Comparison of ENCODE assay signal across 1 cellular context in the genomic region with DNA sequence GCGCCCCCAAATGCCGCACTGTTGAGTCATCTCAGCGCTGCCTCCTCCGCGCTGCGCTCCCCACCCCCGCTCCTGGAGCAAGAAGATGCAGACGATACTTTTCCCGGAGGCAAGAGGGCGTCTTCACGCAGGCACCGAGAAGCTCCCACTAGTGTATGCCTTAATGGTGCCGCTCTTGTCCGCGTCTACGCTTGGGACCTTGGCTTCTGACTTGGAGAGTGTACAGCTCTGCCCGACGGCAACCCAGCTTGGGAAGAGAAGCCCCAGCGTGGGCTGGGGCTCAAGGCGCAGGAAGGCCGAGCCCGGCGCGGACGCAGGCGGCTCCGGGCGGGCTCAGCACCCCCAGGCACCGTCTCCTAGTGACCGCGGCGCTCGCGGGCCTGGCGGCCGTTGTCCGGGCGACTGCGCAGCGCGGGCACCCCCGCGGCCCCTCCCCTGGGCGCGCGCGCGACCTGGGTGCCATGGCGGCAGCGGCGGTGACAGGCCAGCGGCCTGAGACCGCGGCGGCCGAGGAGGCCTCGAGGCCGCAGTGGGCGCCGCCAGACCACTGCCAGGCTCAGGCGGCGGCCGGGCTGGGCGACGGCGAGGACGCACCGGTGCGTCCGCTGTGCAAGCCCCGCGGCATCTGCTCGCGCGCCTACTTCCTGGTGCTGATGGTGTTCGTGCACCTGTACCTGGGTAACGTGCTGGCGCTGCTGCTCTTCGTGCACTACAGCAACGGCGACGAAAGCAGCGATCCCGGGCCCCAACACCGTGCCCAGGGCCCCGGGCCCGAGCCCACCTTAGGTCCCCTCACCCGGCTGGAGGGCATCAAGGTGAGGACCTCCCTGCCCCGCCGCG.
TF ChIP-seq lines count a peak whose summit lies in the region.

A gene with protein sequence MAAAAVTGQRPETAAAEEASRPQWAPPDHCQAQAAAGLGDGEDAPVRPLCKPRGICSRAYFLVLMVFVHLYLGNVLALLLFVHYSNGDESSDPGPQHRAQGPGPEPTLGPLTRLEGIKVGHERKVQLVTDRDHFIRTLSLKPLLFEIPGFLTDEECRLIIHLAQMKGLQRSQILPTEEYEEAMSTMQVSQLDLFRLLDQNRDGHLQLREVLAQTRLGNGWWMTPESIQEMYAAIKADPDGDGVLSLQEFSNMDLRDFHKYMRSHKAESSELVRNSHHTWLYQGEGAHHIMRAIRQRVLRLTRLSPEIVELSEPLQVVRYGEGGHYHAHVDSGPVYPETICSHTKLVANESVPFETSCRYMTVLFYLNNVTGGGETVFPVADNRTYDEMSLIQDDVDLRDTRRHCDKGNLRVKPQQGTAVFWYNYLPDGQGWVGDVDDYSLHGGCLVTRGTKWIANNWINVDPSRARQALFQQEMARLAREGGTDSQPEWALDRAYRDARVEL (plus strand): TSS at position 446 of the 840 bp plus-strand sequence. CDS start 16 bp downstream, at position 462.

TF ChIP-seq in H1, 55 proteins besides CTCF, POLR2A, EP300 and RAD21 (continued from another document):
- TF ChIP-seq POLR2AphosphoS5 (IDR thresholded peaks at IDR 0.05; ENCODE audit: low read depth, low read length) (peak; percentile 83), SIN3A (conservative IDR thresholded peaks at IDR 0.05 in 1 of 2, IDR thresholded peaks at IDR 0.05 in 1 of 2; ENCODE audit: low read depth in 1 of 2, low read length in 2 of 2) (peak in 1 of 2 experiments; percentile 34; a peak in 2 of 4 replicates), NRF1 (IDR thresholded peaks at IDR 0.05; ENCODE audit: low read depth, low read length) (no peak), KDM4A (IDR thresholded peaks at IDR 0.05; ENCODE audit: low read depth, low read length, severe bottlenecking) (peak; percentile 86), EZH2 (IDR thresholded peaks at IDR 0.05; ENCODE audit: low read depth, low read length, severe bottlenecking) (no peak), ASH2L (IDR thresholded peaks at IDR 0.05; ENCODE audit: low read length) (peak; percentile 24), ATF3 (IDR thresholded peaks at IDR 0.05; ENCODE audit: insufficient read depth, low read depth, low read length) (peak; percentile 52), ATF2 (IDR thresholded peaks at IDR 0.05; ENCODE audit: low read length) (no peak; the same call in 1 of the 2 replicates), CHD2 (IDR thresholded peaks at IDR 0.05; ENCODE audit: low read length) (no peak; the same call in 1 of the 2 replicates), HDAC2 (IDR thresholded peaks at IDR 0.05; ENCODE audit: borderline replicate concordance in 1 of 2, low read depth in 2 of 2, low read length in 2 of 2) (no peak; a peak in 1 of 4 replicates), SP4 (IDR thresholded peaks at IDR 0.05; ENCODE audit: low read length) (no peak), SRF (IDR thresholded peaks at IDR 0.05; ENCODE audit: low read depth, low read length) (no peak), BRCA1 (IDR thresholded peaks at IDR 0.05; ENCODE audit: low read depth, low read length) (no peak), CREB1 (IDR thresholded peaks at IDR 0.05) (peak; percentile 94), KDM5A (IDR thresholded peaks at IDR 0.05; ENCODE audit: low read length) (no peak), GTF2F1 (IDR thresholded peaks at IDR 0.05; ENCODE audit: borderline replicate concordance, low read depth, low read length) (no peak), JUND (IDR thresholded peaks at IDR 0.05; ENCODE audit: low read length) (peak; percentile 94), SP1 (IDR thresholded peaks at IDR 0.05; ENCODE audit: low read depth, low read length) (no peak), CTBP2 (IDR thresholded peaks at IDR 0.05; ENCODE audit: borderline replicate concordance, insufficient read depth, insufficient read length, low read length) (no peak), TAF1 (IDR thresholded peaks at IDR 0.05; ENCODE audit: low read depth, low read length) (peak; percentile 88), KDM1A (IDR thresholded peaks at IDR 0.05; ENCODE audit: borderline replicate concordance, low read length) (no peak)
- TF ChIP-seq, protein P1, sequence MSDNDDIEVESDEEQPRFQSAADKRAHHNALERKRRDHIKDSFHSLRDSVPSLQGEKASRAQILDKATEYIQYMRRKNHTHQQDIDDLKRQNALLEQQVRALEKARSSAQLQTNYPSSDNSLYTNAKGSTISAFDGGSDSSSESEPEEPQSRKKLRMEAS (IDR thresholded peaks at IDR 0.05): peak; percentile 63
TF ChIP-seq in H1: peak in this region for 12.
